In the genomic region with DNA sequence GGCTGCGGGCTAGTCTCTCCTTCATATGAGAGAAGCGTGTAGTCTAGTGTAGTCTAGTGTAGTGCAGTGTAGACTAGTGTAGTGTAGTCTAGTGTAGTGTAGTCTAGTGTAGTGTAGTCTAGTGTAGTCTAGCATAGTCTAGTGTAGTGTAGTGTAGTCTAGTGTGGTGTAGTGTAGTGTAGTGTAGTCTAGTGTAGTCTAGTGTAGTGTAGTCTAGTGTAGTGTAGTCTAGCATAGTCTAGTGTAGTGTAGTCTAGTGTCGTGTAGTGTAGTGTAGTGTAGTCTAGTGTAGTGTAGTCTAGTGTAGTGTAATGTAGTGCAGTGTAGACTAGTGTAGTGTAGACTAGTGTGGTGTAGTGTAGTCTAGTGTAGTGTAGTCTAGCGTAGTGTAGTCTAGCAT, we compare ENCODE assay signal across 2 cellular contexts. TPM values are rescaled to one million over a fixed set of nuclear protein-coding genes. Genes with fewer than 3 reads are reported as not detected.
"Had no signal": no experiment of that assay in that cellular context is flagged by ENCODE, and none has a peak within 500 bp of the region (broad histone marks: within the 10 kb centered on the region; RNA-seq: fewer than 3 reads in every experiment).

No MANE protein-coding gene starts in this region.

RNA-seq across cellular contexts. Expression of a gene that starts 44.1 kb away (rescaled TPM):
- total RNA-seq: naive thymus-derived CD4-positive, alpha-beta T cell had no signal
- polyA plus RNA-seq: keratinocyte; naive thymus-derived CD4-positive, alpha-beta T cell had no signal
